Comparison of ENCODE assay signal across 1 cellular context in the genomic region with DNA sequence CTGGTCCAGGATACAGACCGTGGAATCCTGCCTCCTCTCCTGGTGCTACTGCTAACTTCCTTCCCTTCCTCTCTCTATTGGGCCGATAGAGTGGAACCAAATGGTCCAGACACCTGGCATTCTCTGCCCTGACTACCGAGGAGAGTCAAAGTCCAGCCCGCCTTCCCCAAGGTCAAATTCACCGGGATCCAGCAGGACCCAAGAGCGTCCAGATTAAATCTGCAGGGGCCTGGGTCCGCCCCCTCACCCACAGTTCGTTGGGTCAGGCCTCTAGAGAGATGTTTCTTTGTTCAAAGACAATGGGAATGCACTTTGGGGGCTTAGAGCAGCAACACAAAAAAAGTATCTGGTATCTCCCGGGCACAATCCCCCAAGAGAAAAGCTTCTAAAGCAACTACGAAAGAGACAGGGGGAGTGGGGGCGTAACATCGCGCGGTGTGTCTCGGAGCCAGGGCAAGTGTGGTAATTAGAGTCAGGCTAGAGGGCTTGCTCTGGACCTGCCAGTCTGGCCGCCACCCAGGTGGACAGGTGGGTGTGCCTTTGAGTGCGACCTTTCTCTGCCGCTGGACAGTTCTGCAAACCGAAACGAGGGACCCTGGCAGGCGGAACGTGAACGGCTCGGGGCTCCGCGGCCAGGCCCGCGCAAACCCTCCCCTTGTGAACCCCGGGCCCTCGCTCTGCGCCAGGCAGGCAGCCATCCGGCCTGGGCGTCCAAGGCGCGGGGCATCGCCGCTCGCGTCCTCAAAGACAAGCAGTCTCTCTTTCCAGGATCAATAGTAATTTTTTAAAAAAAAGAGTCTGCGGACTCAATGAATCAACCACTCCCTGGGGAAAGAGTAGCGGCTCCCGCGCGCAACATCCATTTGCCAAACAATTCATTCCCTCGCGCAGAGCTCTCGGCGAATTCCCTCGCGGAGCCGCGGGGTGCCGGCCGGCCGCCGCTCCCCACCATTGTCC.
TF ChIP-seq lines count a peak whose summit lies in the region.

No MANE protein-coding gene starts in this region.

TF ChIP-seq in HepG2, 621 proteins besides CTCF, POLR2A, EP300 and RAD21 (continued from another document):
- TF ChIP-seq NFAT5 (CRISPR knock-in tag; IDR thresholded peaks at IDR 0.05) = no peak
- TF ChIP-seq SETDB1 (CRISPR knock-in tag; IDR thresholded peaks at IDR 0.05; ENCODE audit: borderline replicate concordance) = no peak
- TF ChIP-seq ZNF766 (CRISPR knock-in tag; IDR thresholded peaks at IDR 0.05; ENCODE audit: borderline replicate concordance) = no peak
- TF ChIP-seq ESRRA (CRISPR knock-in tag; IDR thresholded peaks at IDR 0.05; ENCODE audit: low read depth) = 0 out of 2 replicates have a peak, but pooled peaks have one; percentile 5
- no peak; the same call in 1 of the 2 replicates for TF ChIP-seq FOXC1 (CRISPR knock-in tag; IDR thresholded peaks at IDR 0.05; ENCODE audit: borderline replicate concordance)
- TF ChIP-seq ZNF724P (CRISPR knock-in tag; IDR thresholded peaks at IDR 0.05; ENCODE audit: borderline replicate concordance) = no peak
- TF ChIP-seq PITX1 (CRISPR knock-in tag; IDR thresholded peaks at IDR 0.05) = peak; percentile 13; the same call in 1 of the 2 replicates
- TF ChIP-seq, protein P1, sequence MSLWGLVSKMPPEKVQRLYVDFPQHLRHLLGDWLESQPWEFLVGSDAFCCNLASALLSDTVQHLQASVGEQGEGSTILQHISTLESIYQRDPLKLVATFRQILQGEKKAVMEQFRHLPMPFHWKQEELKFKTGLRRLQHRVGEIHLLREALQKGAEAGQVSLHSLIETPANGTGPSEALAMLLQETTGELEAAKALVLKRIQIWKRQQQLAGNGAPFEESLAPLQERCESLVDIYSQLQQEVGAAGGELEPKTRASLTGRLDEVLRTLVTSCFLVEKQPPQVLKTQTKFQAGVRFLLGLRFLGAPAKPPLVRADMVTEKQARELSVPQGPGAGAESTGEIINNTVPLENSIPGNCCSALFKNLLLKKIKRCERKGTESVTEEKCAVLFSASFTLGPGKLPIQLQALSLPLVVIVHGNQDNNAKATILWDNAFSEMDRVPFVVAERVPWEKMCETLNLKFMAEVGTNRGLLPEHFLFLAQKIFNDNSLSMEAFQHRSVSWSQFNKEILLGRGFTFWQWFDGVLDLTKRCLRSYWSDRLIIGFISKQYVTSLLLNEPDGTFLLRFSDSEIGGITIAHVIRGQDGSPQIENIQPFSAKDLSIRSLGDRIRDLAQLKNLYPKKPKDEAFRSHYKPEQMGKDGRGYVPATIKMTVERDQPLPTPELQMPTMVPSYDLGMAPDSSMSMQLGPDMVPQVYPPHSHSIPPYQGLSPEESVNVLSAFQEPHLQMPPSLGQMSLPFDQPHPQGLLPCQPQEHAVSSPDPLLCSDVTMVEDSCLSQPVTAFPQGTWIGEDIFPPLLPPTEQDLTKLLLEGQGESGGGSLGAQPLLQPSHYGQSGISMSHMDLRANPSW (CRISPR knock-in tag; IDR thresholded peaks at IDR 0.05; ENCODE audit: borderline replicate concordance) = no peak
- no peak for TF ChIP-seq HINFP (CRISPR knock-in tag; IDR thresholded peaks at IDR 0.05; ENCODE audit: low read depth)
- no peak for TF ChIP-seq NFKBIZ (CRISPR knock-in tag; IDR thresholded peaks at IDR 0.05)
- no peak for TF ChIP-seq ZSCAN21 (CRISPR knock-in tag; IDR thresholded peaks at IDR 0.05; ENCODE audit: borderline replicate concordance)
- peak; percentile 23; the same call in 1 of the 2 replicates for TF ChIP-seq ZNF792 (CRISPR knock-in tag; IDR thresholded peaks at IDR 0.05)
- 0 out of 2 replicates have a peak, but pooled peaks have one; percentile 17 for TF ChIP-seq ZNF205 (CRISPR knock-in tag; IDR thresholded peaks at IDR 0.05)
- no peak for TF ChIP-seq CBFB (CRISPR knock-in tag; IDR thresholded peaks at IDR 0.05)
- no peak for TF ChIP-seq PBX3 (CRISPR knock-in tag; IDR thresholded peaks at IDR 0.05; ENCODE audit: borderline replicate concordance)
- TF ChIP-seq ERF (CRISPR knock-in tag; IDR thresholded peaks at IDR 0.05) = no peak
- TF ChIP-seq PHB2 (IDR thresholded peaks at IDR 0.05; ENCODE audit: partially characterized antibody) = no peak
- peak; percentile 10; the same call in 1 of the 2 replicates for TF ChIP-seq ZNF768 (CRISPR knock-in tag; IDR thresholded peaks at IDR 0.05)
- TF ChIP-seq, protein P2, sequence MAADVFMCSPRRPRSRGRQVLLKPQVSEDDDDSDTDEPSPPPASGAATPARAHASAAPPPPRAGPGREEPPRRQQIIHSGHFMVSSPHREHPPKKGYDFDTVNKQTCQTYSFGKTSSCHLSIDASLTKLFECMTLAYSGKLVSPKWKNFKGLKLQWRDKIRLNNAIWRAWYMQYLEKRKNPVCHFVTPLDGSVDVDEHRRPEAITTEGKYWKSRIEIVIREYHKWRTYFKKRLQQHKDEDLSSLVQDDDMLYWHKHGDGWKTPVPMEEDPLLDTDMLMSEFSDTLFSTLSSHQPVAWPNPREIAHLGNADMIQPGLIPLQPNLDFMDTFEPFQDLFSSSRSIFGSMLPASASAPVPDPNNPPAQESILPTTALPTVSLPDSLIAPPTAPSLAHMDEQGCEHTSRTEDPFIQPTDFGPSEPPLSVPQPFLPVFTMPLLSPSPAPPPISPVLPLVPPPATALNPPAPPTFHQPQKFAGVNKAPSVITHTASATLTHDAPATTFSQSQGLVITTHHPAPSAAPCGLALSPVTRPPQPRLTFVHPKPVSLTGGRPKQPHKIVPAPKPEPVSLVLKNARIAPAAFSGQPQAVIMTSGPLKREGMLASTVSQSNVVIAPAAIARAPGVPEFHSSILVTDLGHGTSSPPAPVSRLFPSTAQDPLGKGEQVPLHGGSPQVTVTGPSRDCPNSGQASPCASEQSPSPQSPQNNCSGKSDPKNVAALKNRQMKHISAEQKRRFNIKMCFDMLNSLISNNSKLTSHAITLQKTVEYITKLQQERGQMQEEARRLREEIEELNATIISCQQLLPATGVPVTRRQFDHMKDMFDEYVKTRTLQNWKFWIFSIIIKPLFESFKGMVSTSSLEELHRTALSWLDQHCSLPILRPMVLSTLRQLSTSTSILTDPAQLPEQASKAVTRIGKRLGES (CRISPR knock-in tag; IDR thresholded peaks at IDR 0.05; ENCODE audit: borderline replicate concordance) = no peak
- TF ChIP-seq NR2C2 (CRISPR knock-in tag; IDR thresholded peaks at IDR 0.05; ENCODE audit: borderline replicate concordance) = peak; percentile 26; the same call in 1 of the 2 replicates
- peak; percentile 49 for TF ChIP-seq ASH2L (IDR thresholded peaks at IDR 0.05; ENCODE audit: insufficient read length, low read depth, low read length)
- TF ChIP-seq, protein P3, sequence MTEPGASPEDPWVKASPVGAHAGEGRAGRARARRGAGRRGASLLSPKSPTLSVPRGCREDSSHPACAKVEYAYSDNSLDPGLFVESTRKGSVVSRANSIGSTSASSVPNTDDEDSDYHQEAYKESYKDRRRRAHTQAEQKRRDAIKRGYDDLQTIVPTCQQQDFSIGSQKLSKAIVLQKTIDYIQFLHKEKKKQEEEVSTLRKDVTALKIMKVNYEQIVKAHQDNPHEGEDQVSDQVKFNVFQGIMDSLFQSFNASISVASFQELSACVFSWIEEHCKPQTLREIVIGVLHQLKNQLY (CRISPR knock-in tag; IDR thresholded peaks at IDR 0.05) = no peak
